In the genomic region with DNA sequence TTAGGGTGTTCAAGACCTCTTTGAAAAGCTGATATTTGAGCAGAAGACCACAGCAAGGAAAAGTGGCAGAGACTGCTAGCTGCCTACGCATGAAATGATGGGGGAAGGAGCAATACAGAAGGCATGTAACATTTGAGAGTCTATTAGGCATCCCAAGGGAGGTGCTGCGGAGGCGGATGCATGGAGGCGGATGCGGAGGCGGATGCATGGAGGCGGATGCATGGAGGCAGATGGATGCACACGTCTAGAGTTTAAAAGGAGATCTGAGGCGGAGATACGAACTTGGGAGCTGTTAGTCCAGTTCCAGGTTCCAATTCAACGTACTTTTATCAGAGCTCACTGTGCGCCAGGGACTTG, we compare ENCODE assay signal across 8 cellular contexts. TPM values are rescaled to one million over a fixed set of nuclear protein-coding genes. Genes with fewer than 3 reads are reported as not detected.
DNase-seq lines count a peak whose midpoint lies in the region; ATAC-seq, FAIRE-seq and TF ChIP-seq lines count a peak whose summit lies in the region.

No MANE protein-coding gene starts in this region.

- H3K4me1 Mint-ChIP-seq in HFFc6 (ENCODE audit: low read depth) = peaks cover 34% of the 10 kb centered on the region

- H3K36me3 Mint-ChIP-seq in HFFc6 (ENCODE audit: low read depth) = peaks cover 15% of the 10 kb centered on the region

- intact Hi-C loops in head of caudate nucleus (cut with DNase I) = loop anchor here (2.0 to 10.0 kb wide), 3 partner anchors 16 to 250 kb away; a partner anchor contains a TSS
- intact Hi-C loops in pancreas (cut with DNase I) = no loop called here

- H3K27ac ChIP-seq in pancreas = peak overlapping the region; percentile 73 to 93 (median 86)

- H3K4me3 Mint-ChIP-seq in HFFc6 = peak overlapping the region; percentile 90

- H3K27ac Mint-ChIP-seq in HFFc6 = peak overlapping the region; percentile 98

- no peaks in the 10 kb centered on the region for H3K27me3 ChIP-seq in pancreas

- no peaks in the 10 kb centered on the region for H3K9me3 Mint-ChIP-seq in HFFc6

- H3K4me1 ChIP-seq in pancreas = peaks cover 0 to 9% (median 0%) of the 10 kb centered on the region in 3 donors

- TF ChIP-seq CTCF in HFFc6 (IDR thresholded peaks at IDR 0.05) = no peak
- no peak for TF ChIP-seq CTCF in pancreas (IDR thresholded peaks at IDR 0.05)

- H3K4me3 ChIP-seq in GM08714 (ENCODE audit: low read length) (peak overlapping the region; percentile 80), pancreas (peak overlapping the region; percentile 69 to 88 (median 84))

- FAIRE-seq in pancreas (lab: Jason Lieb, UNC) = no peak

- H3K9me3 ChIP-seq in pancreas = no peaks in the 10 kb centered on the region

- DNase-seq in HFFc6 (peak; percentile 53), NCI-H2171 treated with DMSO at 0.1 percent for 48 hours (lab: John Stamatoyannopoulos, UW) (peak; percentile 92), head of caudate nucleus (peak in 36 of 42 donors; percentile 26 to 81 (median 55)), pancreas (peak in 1 of 6 donors; percentile 36), SKM-1 treated with dmso at 0.1 percent for 144 hours (lab: John Stamatoyannopoulos, UW; ENCODE audit: unreplicated experiment) (no peak)
- DNase-seq in activated T-helper 9 cell treated with anti-CD3 and anti-CD28 coated beads, Interleukin-2, amount 50 U/mL, for 16 hours (ENCODE audit: low read depth) = peak; percentile 12

- no peaks in the 10 kb centered on the region; the same call in 1 of the 2 replicates for H3K27me3 Mint-ChIP-seq in HFFc6 (ENCODE audit: insufficient read depth)

- peaks cover 0 to under 1% (median 0%) of the 10 kb centered on the region in 3 donors for H3K36me3 ChIP-seq in pancreas

- 0 to 1% methylated on average over 12 of the region's 12 CpGs for WGBS in pancreas, 2 donors

- ATAC-seq in pancreas (peak; percentile 3 to 46 (median 22)), GM18870 (IDR thresholded peaks at IDR 0.05; ENCODE audit: unreplicated experiment) (no peak)

RNA-seq across cellular contexts. Expression of a gene that starts 0.8 kb away (rescaled TPM):
- total RNA-seq in HFFc6 (2021; fragmentation: NEBNext Ultra II Directional; extraction: Animal tissue kit (Norgen Biotek cat#: 25700)) = 10 to 100 TPM; 12.9 to 15.5 (median 13.9) TPM
- 1 to 10 TPM; 2.4 to 5.4 (median 4.3) TPM for total RNA-seq in pancreas
- 1 to 10 TPM; 2.8 to 6.8 TPM for polyA plus RNA-seq in pancreas

RNA-seq across cellular contexts. Expression of a gene that starts 15.7 kb away (rescaled TPM):
- 1 to 10 TPM; 1.7 to 3.5 (median 2.6) TPM for total RNA-seq in HFFc6 (2021; fragmentation: NEBNext Ultra II Directional; extraction: Animal tissue kit (Norgen Biotek cat#: 25700))
- total RNA-seq in pancreas = 1 to 10 TPM in 3 of 6 donors, under 1 TPM in 3; 0.28 to 2.1 (median 1.1) TPM
- polyA plus RNA-seq in pancreas = 1 to 10 TPM in 1 of 2 donors, under 1 TPM in 1; 0.72 to 1.3 TPM
